7 cellular contexts compared by ENCODE assay signal in the genomic region with DNA sequence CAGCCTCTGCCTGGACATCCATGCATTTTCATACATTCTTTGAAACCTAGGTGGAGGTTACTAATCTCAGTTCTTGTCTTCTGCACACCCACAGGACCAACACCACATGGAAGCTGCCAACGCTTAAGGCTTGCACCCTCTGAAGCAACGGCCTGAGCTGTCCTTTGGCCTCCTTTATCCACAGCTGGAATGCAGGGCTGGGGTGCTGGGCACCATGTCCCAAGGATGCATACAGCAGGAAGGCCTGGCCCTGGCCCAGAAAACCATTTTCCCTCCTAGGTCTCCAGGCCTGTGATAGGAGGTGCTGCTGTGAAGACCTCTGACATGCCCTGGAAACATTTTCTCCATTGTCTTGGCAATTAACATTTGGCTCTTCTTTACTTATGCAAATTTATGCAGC.
"Had no signal": no experiment of that assay in that cellular context is flagged by ENCODE, and none has a peak within 500 bp of the region (broad histone marks: within the 10 kb centered on the region; RNA-seq: fewer than 3 reads in every experiment).

No MANE protein-coding gene starts in this region.

- H3K9me3 Mint-ChIP-seq: H9 had no signal

- H3K4me3 ChIP-seq: GM23248, K562 had no signal

- ATAC-seq: K562 had no signal

- H3K4me3 Mint-ChIP-seq: H9 had no signal

- DNase-seq: GM23248, H9, HCEC 1CT, IMR-90, KG1 had no signal

- H2AFZ ChIP-seq: GM23248 had no signal

- H3K27ac ChIP-seq: GM23248, HL-60 had no signal
